ENCODE assay signal across 10 cellular contexts in the genomic region with DNA sequence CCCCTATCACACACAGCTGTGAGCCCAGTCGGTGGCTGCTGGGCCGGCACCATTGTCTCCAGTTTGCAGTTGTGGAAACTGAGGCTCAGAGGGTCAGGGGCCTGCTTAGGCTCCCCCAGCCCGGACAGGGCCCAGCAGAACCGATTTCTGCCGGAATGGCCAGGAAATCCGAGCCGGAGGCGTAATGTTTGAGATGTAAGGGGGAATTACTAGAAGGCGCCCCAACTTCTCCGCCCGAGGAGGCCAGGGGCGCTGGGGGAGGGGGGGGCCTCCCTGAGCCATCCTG. TPM values are rescaled to one million over a fixed set of nuclear protein-coding genes. Genes with fewer than 3 reads are reported as not detected.
DNase-seq lines count a peak whose midpoint lies in the region; ATAC-seq and TF ChIP-seq lines count a peak whose summit lies in the region.
"Had no signal": no experiment of that assay in that cellular context is flagged by ENCODE, and none has a peak within 500 bp of the region (broad histone marks: within the 10 kb centered on the region; RNA-seq: fewer than 3 reads in every experiment).

No MANE protein-coding gene starts in this region.

- H3K27ac Mint-ChIP-seq in CD4-positive, CD25-positive, alpha-beta regulatory T cell: no peak overlapping the region
- no peak overlapping the region for H3K27ac Mint-ChIP-seq in activated naive CD8-positive, alpha-beta T cell treated with anti-CD3 and anti-CD28 coated beads, Interleukin-2, amount 50 U/mL, for 24 hours
- peak overlapping the region in 4 of 6 donors; percentile 42 to 93 (median 66) for H3K27ac Mint-ChIP-seq in naive B cell
- no peak overlapping the region for H3K27ac Mint-ChIP-seq in osteocyte (ENCODE audit: unreplicated experiment)

- H3K4me3 ChIP-seq in CD4-positive, CD25-positive, alpha-beta regulatory T cell (ENCODE audit: low read depth, low read length): no peak overlapping the region
- H3K4me3 ChIP-seq in HAP-1 (peak overlapping the region; percentile 44), transverse colon (peak overlapping the region in 1 of 4 donors; percentile 44)

- no peak for TF ChIP-seq EP300 in transverse colon (IDR thresholded peaks at IDR 0.05; ENCODE audit: low read depth)

- H3K4me3 Mint-ChIP-seq in CD4-positive, CD25-positive, alpha-beta regulatory T cell: peak overlapping the region in 3 of 4 donors; percentile 63 to 89 (median 82)
- H3K4me3 Mint-ChIP-seq in activated naive CD8-positive, alpha-beta T cell treated with anti-CD3 and anti-CD28 coated beads, Interleukin-2, amount 50 U/mL, for 24 hours: peak overlapping the region; percentile 64
- H3K4me3 Mint-ChIP-seq in naive B cell: peak overlapping the region in 7 of 8 donors; percentile 25 to 85 (median 77)
- H3K4me3 Mint-ChIP-seq in osteocyte (ENCODE audit: unreplicated experiment): no peak overlapping the region

- no peak overlapping the region for H3K27ac ChIP-seq in CD4-positive, CD25-positive, alpha-beta regulatory T cell (ENCODE audit: insufficient read depth, low read length, poor library complexity, severe bottlenecking)
- no peak overlapping the region for H3K27ac ChIP-seq in transverse colon
- H3K27ac ChIP-seq: SJCRH30 had no signal

- no peak for TF ChIP-seq CTCF in osteocyte (IDR thresholded peaks at IDR 0.05)
- no peak for TF ChIP-seq CTCF in transverse colon (IDR thresholded peaks at IDR 0.05)

- in situ Hi-C loops in HAP-1 (cut with MboI; ENCODE audit: low sequenced_read_pairs): no loop called here
- in situ Hi-C loops in transverse colon (cut with MboI; ENCODE audit: low pct_ligation_motif_present in 1 of 4, low pct_unique_long_range_greater_than_20kb in 1 of 4, low sequenced_read_pairs in 3 of 4): no loop called here

- no peaks in the 10 kb centered on the region for H3K27me3 ChIP-seq in CD4-positive, CD25-positive, alpha-beta regulatory T cell (ENCODE audit: control insufficient read depth, insufficient read depth, low read length)
- no peaks in the 10 kb centered on the region for H3K27me3 ChIP-seq in HAP-1 (ENCODE audit: low read depth)
- H3K27me3 ChIP-seq in transverse colon: peaks cover 55% of the 10 kb centered on the region

- no peak for ATAC-seq in CD4-positive, CD25-positive, alpha-beta regulatory T cell (ENCODE audit: low read depth in 2 of 2)
- ATAC-seq in activated naive CD8-positive, alpha-beta T cell treated with anti-CD3 and anti-CD28 coated beads, Interleukin-2, amount 50 U/mL, for 24 hours: no peak
- ATAC-seq in naive B cell (ENCODE audit: low read depth in 2 of 2) (no peak), GM19455 (IDR thresholded peaks at IDR 0.05; ENCODE audit: unreplicated experiment) (no peak), GM21786 (IDR thresholded peaks at IDR 0.05; ENCODE audit: unreplicated experiment) (no peak)

- H3K36me3 Mint-ChIP-seq in CD4-positive, CD25-positive, alpha-beta regulatory T cell: no peaks in the 10 kb centered on the region
- H3K36me3 Mint-ChIP-seq in activated naive CD8-positive, alpha-beta T cell treated with anti-CD3 and anti-CD28 coated beads, Interleukin-2, amount 50 U/mL, for 24 hours (ENCODE audit: low read depth): no peaks in the 10 kb centered on the region
- H3K36me3 Mint-ChIP-seq in naive B cell (no peaks in the 10 kb centered on the region), osteocyte (ENCODE audit: unreplicated experiment) (no peaks in the 10 kb centered on the region)

- peaks cover 0 to 2% (median 0%) of the 10 kb centered on the region in 7 donors for H3K9me3 Mint-ChIP-seq in CD4-positive, CD25-positive, alpha-beta regulatory T cell
- H3K9me3 Mint-ChIP-seq in activated naive CD8-positive, alpha-beta T cell treated with anti-CD3 and anti-CD28 coated beads, Interleukin-2, amount 50 U/mL, for 24 hours: no peaks in the 10 kb centered on the region
- H3K9me3 Mint-ChIP-seq in naive B cell: no peaks in the 10 kb centered on the region
- H3K9me3 Mint-ChIP-seq in osteocyte (ENCODE audit: unreplicated experiment): no peaks in the 10 kb centered on the region

- H3K4me1 Mint-ChIP-seq in CD4-positive, CD25-positive, alpha-beta regulatory T cell: peaks cover 0 to 33% (median 15%) of the 10 kb centered on the region in 4 donors
- H3K4me1 Mint-ChIP-seq in activated naive CD8-positive, alpha-beta T cell treated with anti-CD3 and anti-CD28 coated beads, Interleukin-2, amount 50 U/mL, for 24 hours: peaks cover 21% of the 10 kb centered on the region
- H3K4me1 Mint-ChIP-seq in naive B cell: peaks cover 16 to 36% (median 33%) of the 10 kb centered on the region in 3 donors
- H3K4me1 Mint-ChIP-seq in osteocyte (ENCODE audit: unreplicated experiment): peaks cover 14% of the 10 kb centered on the region

- intact Hi-C loops in transverse colon (cut with DNase I; ENCODE audit: low total_unique reads): loop anchor here (5.0 to 10.0 kb wide), 2 partner anchors 56 to 277 kb away; no protein-coding TSS in a partner anchor

- no peak for DNase-seq in CD4-positive, CD25-positive, alpha-beta regulatory T cell
- DNase-seq in HAP-1 (ENCODE audit: low spot score in 2 of 2) (no peak), naive B cell (no peak), osteocyte (ENCODE audit: extremely low spot score, unreplicated experiment) (no peak), transverse colon (no peak)
- DNase-seq in activated naive CD8-positive, alpha-beta T cell treated with anti-CD3 and anti-CD28 coated beads, Interleukin-2, amount 50 U/mL, for 24 hours: no peak
- DNase-seq: NCI-H446 treated with DMSO at 0.1 percent for 48 hours had no signal

- 0% methylated on average over 12 of the region's 12 CpGs; no CpG with 5 or more reads in 1 of the 2 donors for WGBS in transverse colon (ENCODE audit: low coverage in 1 of 2), 2 donors

- H3K27me3 Mint-ChIP-seq in CD4-positive, CD25-positive, alpha-beta regulatory T cell: peaks cover 18% of the 10 kb centered on the region
- H3K27me3 Mint-ChIP-seq in activated naive CD8-positive, alpha-beta T cell treated with anti-CD3 and anti-CD28 coated beads, Interleukin-2, amount 50 U/mL, for 24 hours: peaks cover 9% of the 10 kb centered on the region
- H3K27me3 Mint-ChIP-seq in naive B cell (peaks cover 0 to 11% (median 4%) of the 10 kb centered on the region in 3 donors), osteocyte (ENCODE audit: unreplicated experiment) (peaks cover 10% of the 10 kb centered on the region)

- H3K9me3 ChIP-seq in CD4-positive, CD25-positive, alpha-beta regulatory T cell (ENCODE audit: control insufficient read depth in 2 of 2, low read length in 2 of 2): no peaks in the 10 kb centered on the region
- H3K9me3 ChIP-seq in HAP-1: no peaks in the 10 kb centered on the region
- H3K9me3 ChIP-seq in transverse colon: no peaks in the 10 kb centered on the region
- H3K9me3 ChIP-seq: SJCRH30 had no signal

- TF ChIP-seq POLR2A in transverse colon (IDR thresholded peaks at IDR 0.05): no peak

- H3K36me3 ChIP-seq in CD4-positive, CD25-positive, alpha-beta regulatory T cell (ENCODE audit: control insufficient read depth, insufficient read depth, low read length): no peaks in the 10 kb centered on the region
- H3K36me3 ChIP-seq in HAP-1 (replicated peaks) (no peaks in the 10 kb centered on the region), transverse colon (no peaks in the 10 kb centered on the region)
- H3K36me3 ChIP-seq: SJCRH30 had no signal

- H3K4me1 ChIP-seq in CD4-positive, CD25-positive, alpha-beta regulatory T cell (ENCODE audit: control insufficient read depth, insufficient read depth, low read length, poor library complexity, severe bottlenecking): peaks cover 56% of the 10 kb centered on the region
- H3K4me1 ChIP-seq in HAP-1 (peaks cover 17% of the 10 kb centered on the region), transverse colon (peaks cover 13 to 49% (median 44%) of the 10 kb centered on the region in 4 donors)

RNA-seq across cellular contexts. Expression of a gene that starts 1.0 kb away (rescaled TPM):
- 0.86 TPM for total RNA-seq in CD4-positive, CD25-positive, alpha-beta regulatory T cell
- 1 to 10 TPM in 1 of 4 donors, under 1 TPM in 2, not detected in 1; 0.21 to 1.2 (median 0.48) TPM for polyA plus RNA-seq in CD4-positive, CD25-positive, alpha-beta regulatory T cell
- polyA plus RNA-seq in naive B cell (ENCODE audit: low read depth in 6 of 6): under 1 TPM in 4 of 6 donors, not detected in 2; 0.17 to 0.42 (median 0.33) TPM
- 0.47 and 1.7 TPM in 2 replicates for total RNA-seq in osteocyte
- total RNA-seq in transverse colon: not detected

RNA-seq across cellular contexts. Expression of a gene that starts 5.1 kb away (rescaled TPM):
- total RNA-seq in CD4-positive, CD25-positive, alpha-beta regulatory T cell: 266 TPM
- 100 to 1,000 TPM; 249 to 283 (median 267) TPM for polyA plus RNA-seq in CD4-positive, CD25-positive, alpha-beta regulatory T cell
- polyA plus RNA-seq in naive B cell (ENCODE audit: low read depth in 6 of 6): 100 to 1,000 TPM; 162 to 209 (median 175) TPM
- 61.1 and 63.5 TPM in 2 replicates for total RNA-seq in osteocyte
- 10 to 100 TPM; 43.8 to 49.4 (median 46.7) TPM for total RNA-seq in transverse colon

RNA-seq across cellular contexts. Expression of a gene that starts 7.7 kb away (rescaled TPM):
- total RNA-seq in CD4-positive, CD25-positive, alpha-beta regulatory T cell: 14.4 TPM
- polyA plus RNA-seq in CD4-positive, CD25-positive, alpha-beta regulatory T cell: 1 to 10 TPM in 2 of 4 donors, under 1 TPM in 2; 0.63 to 1.4 (median 0.99) TPM
- polyA plus RNA-seq in naive B cell (ENCODE audit: low read depth in 6 of 6): 1 to 10 TPM in 1 of 6 donors, under 1 TPM in 5; 0.13 to 1.1 (median 0.59) TPM
- total RNA-seq in osteocyte (16.8 and 17.0 TPM in 2 replicates), transverse colon (1 to 10 TPM; 2.2 to 8.7 (median 4.3) TPM)

RNA-seq across cellular contexts. Expression of a gene that starts 24.8 kb away (rescaled TPM):
- total RNA-seq in CD4-positive, CD25-positive, alpha-beta regulatory T cell: not detected
- not detected for polyA plus RNA-seq in CD4-positive, CD25-positive, alpha-beta regulatory T cell
- polyA plus RNA-seq in naive B cell (ENCODE audit: low read depth in 6 of 6): not detected
- not detected in 2 replicates for total RNA-seq in osteocyte
- not detected for total RNA-seq in transverse colon
- total RNA-seq: SJCRH30 had no signal

RNA-seq across cellular contexts. Expression of a gene that starts 25.1 kb away (rescaled TPM):
- 71.5 TPM for total RNA-seq in CD4-positive, CD25-positive, alpha-beta regulatory T cell
- polyA plus RNA-seq in CD4-positive, CD25-positive, alpha-beta regulatory T cell: 10 to 100 TPM; 61.9 to 91.7 (median 81.4) TPM
- polyA plus RNA-seq in naive B cell (ENCODE audit: low read depth in 6 of 6): 10 to 100 TPM; 34.0 to 89.4 (median 51.1) TPM
- 69.3 and 72.3 TPM in 2 replicates for total RNA-seq in osteocyte
- total RNA-seq in transverse colon: 100 to 1,000 TPM in 1 of 4 donors, 10 to 100 TPM in 3; 58.1 to 158 (median 78.4) TPM

Comparison
In these comparisons a context has a peak if more than half of its experiments do, and no peak if none do; other contexts are left out.
1. H3K27ac Mint-ChIP-seq: peak in naive B cell (4 of 6); none in CD4-positive, CD25-positive, alpha-beta regulatory T cell (0 of 3), activated naive CD8-positive, alpha-beta T cell treated with anti-CD3 and anti-CD28 coated beads, Interleukin-2, amount 50 U/mL, for 24 hours (single experiment) and osteocyte (single experiment).